15 cellular contexts compared by ENCODE assay signal in genomic region chr19:44550976-44551375, GRCh38. TPM values are rescaled to one million over a fixed set of nuclear protein-coding genes. Genes with fewer than 3 reads are reported as not detected.
"Had no signal": no experiment of that assay in that cellular context is flagged by ENCODE, and none has a peak within 500 bp of the region (broad histone marks: within the 10 kb centered on the region; RNA-seq: fewer than 3 reads in every experiment).

No MANE protein-coding gene starts in this region.

RNA-seq across cellular contexts. Expression of gene CEACAM20, which starts 21.5 kb away (rescaled TPM):
- total RNA-seq: activated B cell treated with CpG ODN at 0.5 μM for 24 hours; activated CD4-positive, alpha-beta memory T cell treated with anti-CD3 and anti-CD28 coated beads for 36 hours; activated CD4-positive, alpha-beta memory T cell treated with anti-CD3 and anti-CD28 coated beads, Interleukin-2, amount 10 ng/mL, durations not matched to agents 7 days and 5 days; activated CD4-positive, alpha-beta T cell treated with anti-CD3 and anti-CD28 coated beads for 36 hours; activated CD4-positive, alpha-beta T cell treated with anti-CD3 and anti-CD28 coated beads, Interleukin-2, amount 10 ng/mL, durations not matched to agents 24 days and 14 days; activated CD4-positive, alpha-beta T cell treated with anti-CD3 and anti-CD28 coated beads, Interleukin-2, amount 10 ng/mL, durations not matched to agents 7 days and 5 days; activated CD8-positive, alpha-beta memory T cell treated with anti-CD3 and anti-CD28 coated beads for 36 hours; activated CD8-positive, alpha-beta memory T cell treated with anti-CD3 and anti-CD28 coated beads, Interleukin-2, amount 10 ng/mL, durations not matched to agents 7 days and 5 days; activated CD8-positive, alpha-beta T cell treated with anti-CD3 and anti-CD28 coated beads for 36 hours; activated CD8-positive, alpha-beta T cell treated with anti-CD3 and anti-CD28 coated beads, Interleukin-2, amount 10 ng/mL, durations not matched to agents 7 days and 5 days; T-cell; T-helper 1 cell treated with Interleukin-12 subunit alpha and Interleukin-12 subunit beta and Interleukin-4 antibody, amounts not matched to agents 30 ng/mL and 1 ng/mL, for 36 hours; T-helper 17 cell; T-helper 2 cell treated with Interferon-gamma antibody and Interleukin-4, amounts not matched to agents 100 ng/mL and 5 ng/mL, for 36 hours; WTC11 had no signal
